ENCODE assay signal across 1 cellular context in genomic region chr12:124875803-124876132, GRCh38.
TF ChIP-seq lines count a peak whose summit lies in the region.

No MANE protein-coding gene starts in this region.

TF ChIP-seq in GM12878, 131 proteins besides CTCF, POLR2A, EP300 and RAD21:
- TF ChIP-seq ZBTB40 (IDR thresholded peaks at IDR 0.05; ENCODE audit: borderline replicate concordance) (peak; percentile 52; the same call in 1 of the 2 replicates), BRCA1 (IDR thresholded peaks at IDR 0.05; ENCODE audit: low read depth, low read length) (no peak)
